ENCODE assay signal across 17 cellular contexts in genomic region chr6:67966830-67967229, GRCh38.
DNase-seq lines count a peak whose midpoint lies in the region; ATAC-seq, FAIRE-seq and TF ChIP-seq lines count a peak whose summit lies in the region.
"Had no signal": no experiment of that assay in that cellular context is flagged by ENCODE, and none has a peak within 500 bp of the region (broad histone marks: within the 10 kb centered on the region; RNA-seq: fewer than 3 reads in every experiment).

No MANE protein-coding gene starts in this region.

- H2AK5ac ChIP-seq in H1 (ENCODE audit: low read depth, low read length), result no peak overlapping the region

- H3K23ac ChIP-seq in H1 (ENCODE audit: insufficient read length), result no peak overlapping the region

- no peak for FAIRE-seq in H1 (lab: Jason Lieb, UNC)
- FAIRE-seq in pancreas (lab: Jason Lieb, UNC), result no peak
- FAIRE-seq: GM19239 had no signal

- TF ChIP-seq RAD21 in H1 (IDR thresholded peaks at IDR 0.05 in 1 of 2, conservative IDR thresholded peaks at IDR 0.05 in 1 of 2; ENCODE audit: low read depth in 2 of 2, low read length in 2 of 2), result no peak

- H3K14ac ChIP-seq in H1 (ENCODE audit: insufficient read length), result no peak overlapping the region

- no peak for TF ChIP-seq CTCF in OCI-LY3 (IDR thresholded peaks at IDR 0.05; ENCODE audit: low read depth, low read length)
- TF ChIP-seq CTCF in H1 (IDR thresholded peaks at IDR 0.05; ENCODE audit: control extremely low read depth in 1 of 3, insufficient read depth in 1 of 3, low read depth in 1 of 3, low read length in 3 of 3), result no peak
- no peak for TF ChIP-seq CTCF in osteoblast (IDR thresholded peaks at IDR 0.05; ENCODE audit: extremely low read depth, low read depth, low read length)
- TF ChIP-seq CTCF in pancreas (IDR thresholded peaks at IDR 0.05), result no peak

- H4K8ac ChIP-seq in H1 (ENCODE audit: extremely low read depth, insufficient read depth, low read length), result no peak overlapping the region

- H3K9me2 ChIP-seq in Karpas-422 (replicated peaks; ENCODE audit: insufficient read depth, low read length), result no peaks in the 10 kb centered on the region

- CTCF ChIA-PET in H1 (lab: Charles Lee; ENCODE audit: partially characterized antibody), result no interaction called here

- TF ChIP-seq EP300 in H1 (IDR thresholded peaks at IDR 0.05; ENCODE audit: borderline replicate concordance in 1 of 2, low read depth in 2 of 2, low read length in 2 of 2), result no peak

- H4K20me1 ChIP-seq in Karpas-422 (ENCODE audit: insufficient read depth, low read depth, low read length), result no peaks in the 10 kb centered on the region
- no peaks in the 10 kb centered on the region for H4K20me1 ChIP-seq in OCI-LY3 (ENCODE audit: insufficient read depth, low read length)
- H4K20me1 ChIP-seq in H1 (replicated peaks in 1 of 2; ENCODE audit: control insufficient read depth in 1 of 2, insufficient read depth in 2 of 2, low read length in 2 of 2), result no peaks in the 10 kb centered on the region
- no peaks in the 10 kb centered on the region for H4K20me1 ChIP-seq in osteoblast (ENCODE audit: insufficient read depth, low read length)

- H3K79me2 ChIP-seq in Karpas-422 (ENCODE audit: low read length) (no peaks in the 10 kb centered on the region), OCI-LY3 (ENCODE audit: low read length) (no peaks in the 10 kb centered on the region), H1 (ENCODE audit: control insufficient read depth in 1 of 2, insufficient read depth in 2 of 2, low read length in 2 of 2) (no peaks in the 10 kb centered on the region), osteoblast (ENCODE audit: insufficient read depth, low read length) (no peaks in the 10 kb centered on the region)

- no peak overlapping the region for H2BK12ac ChIP-seq in H1 (ENCODE audit: low read depth, low read length)

- WGBS in H1 (ENCODE audit: extremely low coverage in 1 of 2, insufficient coverage in 1 of 2, insufficient read length in 1 of 2, insufficient replicate concordance in 2 of 2, low coverage in 1 of 2, low lambda C conversion rate in 2 of 2, missing lambda C conversion rate in 1 of 2), 2 experiments, result 85% methylated on average over 1 of the region's 1 CpG; no CpG with 5 or more reads in 1 of the 2 experiments
- 87 to 93% methylated on average over 1 of the region's 1 CpG for WGBS in aorta, 2 donors
- 48 to 67% methylated on average over 1 of the region's 1 CpG for WGBS in pancreas, 2 donors

- no peak overlapping the region for H3K4me2 ChIP-seq in Karpas-422 (ENCODE audit: low read depth, low read length, poor library complexity, severe bottlenecking)
- H3K4me2 ChIP-seq in OCI-LY3 (ENCODE audit: low read length), result no peak overlapping the region
- no peak overlapping the region for H3K4me2 ChIP-seq in H1 (ENCODE audit: insufficient read depth in 1 of 2, low read depth in 2 of 2, low read length in 2 of 2)
- H3K4me2 ChIP-seq in osteoblast (ENCODE audit: insufficient read depth, low read length), result no peak overlapping the region

- no peak overlapping the region for H2BK5ac ChIP-seq in H1 (ENCODE audit: low read depth, low read length)

- no peak overlapping the region for H4K5ac ChIP-seq in H1 (ENCODE audit: insufficient read length, low read depth, low read length)

- no peak overlapping the region for H3K4ac ChIP-seq in H1 (replicated peaks; ENCODE audit: insufficient read length, low read depth, low read length)

- H3K27ac ChIP-seq in Karpas-422 (ENCODE audit: low read length) (no peak overlapping the region), OCI-LY3 (ENCODE audit: low read length) (no peak overlapping the region), H1 (ENCODE audit: low read depth, low read length) (no peak overlapping the region), aorta (ENCODE audit: low read depth in 1 of 2, low read length in 2 of 2) (no peak overlapping the region), osteoblast (ENCODE audit: low read depth, low read length) (no peak overlapping the region), pancreas (no peak overlapping the region)

- no peak for TF ChIP-seq POLR2A in H1 (IDR thresholded peaks at IDR 0.05; ENCODE audit: control extremely low read depth in 1 of 2, low read depth in 2 of 2, low read length in 2 of 2)

- H2AFZ ChIP-seq in Karpas-422 (ENCODE audit: low read length) (peak overlapping the region; percentile 29; the same call in 1 of the 2 replicates), OCI-LY3 (ENCODE audit: low read depth, low read length) (peak overlapping the region; percentile 41; the same call in 1 of the 2 replicates), H1 (ENCODE audit: low read length) (peak overlapping the region; percentile 89; the same call in 1 of the 2 replicates), osteoblast (ENCODE audit: low read length) (no peak overlapping the region)

- no peaks in the 10 kb centered on the region for H3K27me3 ChIP-seq in Karpas-422 (ENCODE audit: low read length)
- no peaks in the 10 kb centered on the region for H3K27me3 ChIP-seq in OCI-LY3 (ENCODE audit: low read depth, low read length)
- H3K27me3 ChIP-seq in H1 (replicated peaks in 1 of 4; ENCODE audit: control insufficient read depth in 3 of 4, extremely low read depth in 1 of 4, insufficient read depth in 3 of 4, low read length in 3 of 4), result no peaks in the 10 kb centered on the region
- H3K27me3 ChIP-seq in aorta (ENCODE audit: control insufficient read depth in 1 of 2, insufficient read depth in 2 of 2, low read length in 1 of 2), result no peaks in the 10 kb centered on the region
- H3K27me3 ChIP-seq in osteoblast (ENCODE audit: insufficient read depth, low read length), result no peaks in the 10 kb centered on the region
- no peaks in the 10 kb centered on the region for H3K27me3 ChIP-seq in pancreas

- H2BK15ac ChIP-seq in H1 (ENCODE audit: low read length), result no peak overlapping the region

- DNase-seq in Karpas-422 (no peak), H1 (ENCODE audit: low read depth in 1 of 2, low spot score in 2 of 2) (no peak), aorta (no peak), osteoblast (ENCODE audit: insufficient read length, low spot score, missing footprints) (no peak), pancreas (no peak), DMS153 (lab: John Stamatoyannopoulos, UW) (no peak)
- DNase-seq: C1 segment of cervical spinal cord; Calu3; CD4-positive, alpha-beta memory T cell; COR-L47; DND-41; GOT3; H9 had no signal

- H3K9me3 ChIP-seq in Karpas-422 (ENCODE audit: low read length), result no peaks in the 10 kb centered on the region
- no peaks in the 10 kb centered on the region for H3K9me3 ChIP-seq in OCI-LY3 (ENCODE audit: insufficient read depth, low read length)
- no peaks in the 10 kb centered on the region for H3K9me3 ChIP-seq in H1 (ENCODE audit: insufficient read depth in 2 of 2, low read depth in 1 of 2, low read length in 1 of 2)
- no peaks in the 10 kb centered on the region for H3K9me3 ChIP-seq in aorta (ENCODE audit: control insufficient read depth, low read length)
- no peaks in the 10 kb centered on the region for H3K9me3 ChIP-seq in osteoblast (ENCODE audit: low read depth, low read length)
- H3K9me3 ChIP-seq in pancreas, result no peaks in the 10 kb centered on the region

- intact Hi-C loops in aorta (cut with DNase I) (no loop called here), pancreas (cut with DNase I) (no loop called here)

- H3K36me3 ChIP-seq in Karpas-422 (ENCODE audit: insufficient read depth, low read length) (no peaks in the 10 kb centered on the region), OCI-LY3 (replicated peaks; ENCODE audit: low read depth, low read length) (no peaks in the 10 kb centered on the region), H1 (ENCODE audit: control insufficient read depth in 2 of 4, insufficient read depth in 4 of 4, low read length in 3 of 4) (no peaks in the 10 kb centered on the region), aorta (ENCODE audit: control insufficient read depth in 1 of 2, insufficient read depth in 2 of 2, low read length in 1 of 2) (no peaks in the 10 kb centered on the region), osteoblast (ENCODE audit: insufficient read depth, low read length) (no peaks in the 10 kb centered on the region), pancreas (no peaks in the 10 kb centered on the region)

- ATAC-seq in aorta (ENCODE audit: low FRiP score), result peak; percentile 36
- no peak for ATAC-seq in HG02571 (IDR thresholded peaks at IDR 0.05; ENCODE audit: unreplicated experiment)
- ATAC-seq in pancreas, result no peak
- ATAC-seq: HCT116 had no signal

- H3K79me1 ChIP-seq in H1 (ENCODE audit: low read depth, low read length), result no peaks in the 10 kb centered on the region

- no peak overlapping the region for H3K9ac ChIP-seq in Karpas-422 (ENCODE audit: low read length)
- no peak overlapping the region for H3K9ac ChIP-seq in OCI-LY3 (ENCODE audit: low read length)
- H3K9ac ChIP-seq in H1 (replicated peaks in 1 of 4; ENCODE audit: extremely low read depth in 1 of 4, low read depth in 3 of 4, low read length in 3 of 4), result no peak overlapping the region

- no peaks in the 10 kb centered on the region for H3K23me2 ChIP-seq in H1 (ENCODE audit: low read depth, low read length)

- no peak overlapping the region for H4K91ac ChIP-seq in H1 (replicated peaks; ENCODE audit: insufficient read length, low read length)

- POLR2A ChIA-PET in H1 (lab: Charles Lee; ENCODE audit: partially characterized antibody), result no interaction called here

- H3K18ac ChIP-seq in H1 (ENCODE audit: extremely low read depth, low read length), result no peak overlapping the region

- H3K4me3 ChIP-seq in Karpas-422 (ENCODE audit: low read length) (no peak overlapping the region), OCI-LY3 (ENCODE audit: low read length) (no peak overlapping the region), H1 (ENCODE audit: extremely low read depth in 1 of 4, insufficient read depth in 2 of 4, low read depth in 3 of 4, low read length in 4 of 4) (no peak overlapping the region), aorta (ENCODE audit: low read length in 2 of 2) (no peak overlapping the region), osteoblast (ENCODE audit: insufficient read depth, low read length) (no peak overlapping the region), pancreas (no peak overlapping the region)

- no peak overlapping the region for H2BK120ac ChIP-seq in H1 (replicated peaks; ENCODE audit: low read depth, low read length)

- H3K4me1 ChIP-seq in Karpas-422 (ENCODE audit: low read length) (no peaks in the 10 kb centered on the region), OCI-LY3 (ENCODE audit: low read length) (no peaks in the 10 kb centered on the region), H1 (replicated peaks in 1 of 4; ENCODE audit: control insufficient read depth in 3 of 4, insufficient read depth in 4 of 4, low read length in 3 of 4) (no peaks in the 10 kb centered on the region), aorta (ENCODE audit: control insufficient read depth in 1 of 2, insufficient read depth in 2 of 2, low read length in 2 of 2) (no peaks in the 10 kb centered on the region), osteoblast (ENCODE audit: insufficient read depth, low read length) (no peaks in the 10 kb centered on the region), pancreas (no peaks in the 10 kb centered on the region)

- H2BK20ac ChIP-seq in H1 (ENCODE audit: low read length), result no peak overlapping the region

- no peak overlapping the region for H3K56ac ChIP-seq in H1 (replicated peaks; ENCODE audit: insufficient read length, low read depth, low read length)

TF ChIP-seq in H1, 55 proteins besides CTCF, POLR2A, EP300 and RAD21 (continues in another document):
- TF ChIP-seq ZNF274 (IDR thresholded peaks at IDR 0.05; ENCODE audit: borderline replicate concordance, extremely low read depth, low read length) (no peak), SAP30 (IDR thresholded peaks at IDR 0.05; ENCODE audit: insufficient read depth, insufficient replicate concordance, low read length) (no peak)
